In the genomic region with DNA sequence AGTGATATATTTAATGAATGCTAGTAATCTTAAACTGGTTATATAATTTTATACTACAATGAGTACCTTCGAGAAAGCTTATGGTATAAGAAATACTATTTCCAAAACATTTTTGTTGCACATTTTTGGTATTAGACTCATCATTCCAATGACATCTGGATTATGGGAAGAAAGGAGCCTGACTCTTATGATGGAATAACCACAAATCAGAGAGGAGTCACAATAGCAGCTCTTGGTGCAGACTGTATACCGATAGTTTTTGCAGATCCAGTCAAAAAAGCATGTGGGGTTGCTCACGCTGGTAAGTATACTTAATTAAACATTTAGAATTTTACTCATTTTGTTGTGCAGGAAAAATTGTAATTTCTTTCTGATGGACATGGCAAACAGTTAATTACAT, we compare ENCODE assay signal across 21 cellular contexts. TPM values are rescaled to one million over a fixed set of nuclear protein-coding genes. Genes with fewer than 3 reads are reported as not detected.
A peak's percentile ranks its signal among the peaks of the same experiment; 100 is the strongest.
DNase-seq lines count a peak whose midpoint lies in the region; ATAC-seq, FAIRE-seq and TF ChIP-seq lines count a peak whose summit lies in the region.
"Had no signal": no experiment of that assay in that cellular context is flagged by ENCODE, and none has a peak within 500 bp of the region (broad histone marks: within the 10 kb centered on the region; RNA-seq: fewer than 3 reads in every experiment).

No MANE protein-coding gene starts in this region.

- no peak overlapping the region for H3K4me2 ChIP-seq in astrocyte (ENCODE audit: low read length)
- no peak overlapping the region for H3K4me2 ChIP-seq in neuronal stem cell (ENCODE audit: insufficient read depth, low read length, poor library complexity, severe bottlenecking)
- H3K4me2 ChIP-seq: A549 had no signal

- H2AFZ ChIP-seq in astrocyte (ENCODE audit: low read depth, low read length) (no peak overlapping the region), neuronal stem cell (ENCODE audit: low read length) (no peak overlapping the region)

- no peak for ATAC-seq in GM19035 (IDR thresholded peaks at IDR 0.05; ENCODE audit: unreplicated experiment)
- ATAC-seq: A549 had no signal

- H3K18ac ChIP-seq in neuronal stem cell (ENCODE audit: low read length): no peak overlapping the region

- no peaks in the 10 kb centered on the region for H3K79me1 ChIP-seq in neuronal stem cell (ENCODE audit: low read depth, low read length)

- peak; percentile 31 for DNase-seq in EH (ENCODE audit: low read depth)
- DNase-seq in astrocyte (ENCODE audit: low read depth): peak; percentile 27
- peak; percentile 75 for DNase-seq in fibroblast of peridontal ligament (ENCODE audit: extremely low read depth)
- DNase-seq in Kasumi-1 (lab: John Stamatoyannopoulos, UW): no peak
- no peak for DNase-seq in neuronal stem cell (ENCODE audit: low spot score)
- no peak for DNase-seq in superior temporal gyrus (ENCODE audit: extremely low spot score)
- DNase-seq: BE2C; C1 segment of cervical spinal cord; CD4-positive, CD25-positive, alpha-beta regulatory T cell; CD8-positive, alpha-beta memory T cell; COR-L47; DMS 273 treated with DMSO at 0.1 percent for 48 hours; DMS53; DND-41; GOT3; KBM-7 had no signal

- H3K27me3 ChIP-seq in astrocyte (ENCODE audit: insufficient read depth, low read length) (no peaks in the 10 kb centered on the region), neuronal stem cell (ENCODE audit: control insufficient read depth in 3 of 3, insufficient read depth in 3 of 3, low read depth in 1 of 3, low read length in 3 of 3) (peaks cover 3 to 19% (median 12%) of the 10 kb centered on the region in 3 experiments)

- peaks cover 11% of the 10 kb centered on the region for H3K4me1 Mint-ChIP-seq in astrocyte (ENCODE audit: low read depth, unreplicated experiment)

- no peaks in the 10 kb centered on the region for H4K20me1 ChIP-seq in astrocyte (ENCODE audit: insufficient read depth, low read length)

- H2BK5ac ChIP-seq in neuronal stem cell (ENCODE audit: low read length): no peak overlapping the region

- H3K27ac Mint-ChIP-seq in astrocyte (ENCODE audit: unreplicated experiment): no peak overlapping the region
- H3K27ac Mint-ChIP-seq: CD4-positive, CD25-positive, alpha-beta regulatory T cell; CD8-positive, alpha-beta memory T cell; IgD-negative memory B cell had no signal

- no peak overlapping the region for H3K4ac ChIP-seq in neuronal stem cell (ENCODE audit: low read length)

- H3K36me3 ChIP-seq in astrocyte (ENCODE audit: insufficient read depth, low read length) (no peaks in the 10 kb centered on the region), neuronal stem cell (replicated peaks in 1 of 2; ENCODE audit: control insufficient read depth in 2 of 2, insufficient read depth in 2 of 2, low read length in 2 of 2) (no peaks in the 10 kb centered on the region)
- H3K36me3 ChIP-seq: BE2C had no signal

- peaks cover 2% of the 10 kb centered on the region for H3K36me3 Mint-ChIP-seq in astrocyte (ENCODE audit: low read depth, unreplicated experiment)
- H3K36me3 Mint-ChIP-seq: CD4-positive, CD25-positive, alpha-beta regulatory T cell; IgD-negative memory B cell had no signal

- no peak overlapping the region for H2BK15ac ChIP-seq in neuronal stem cell (ENCODE audit: low read length)

- no peak overlapping the region for H3K14ac ChIP-seq in neuronal stem cell (ENCODE audit: low read length)

- no peaks in the 10 kb centered on the region for H3K27me3 Mint-ChIP-seq in astrocyte (ENCODE audit: low read depth, unreplicated experiment)
- H3K27me3 Mint-ChIP-seq: CD4-positive, CD25-positive, alpha-beta regulatory T cell; IgD-negative memory B cell had no signal

- H2BK120ac ChIP-seq in neuronal stem cell (ENCODE audit: low read depth, low read length): no peak overlapping the region

- no peak for FAIRE-seq in astrocyte (lab: Jason Lieb, UNC)
- FAIRE-seq: A549, GM12891, HTR-8/SVneo had no signal

- H3K23ac ChIP-seq in neuronal stem cell (ENCODE audit: low read depth, low read length, poor library complexity): no peak overlapping the region

- H3K9me3 ChIP-seq in astrocyte (ENCODE audit: insufficient read depth, low read depth, low read length): no peaks in the 10 kb centered on the region
- no peaks in the 10 kb centered on the region for H3K9me3 ChIP-seq in neuronal stem cell (replicated peaks in 1 of 2; ENCODE audit: control insufficient read depth in 2 of 2, insufficient read depth in 1 of 2, low read depth in 1 of 2, low read length in 2 of 2)
- H3K9me3 ChIP-seq: A549, BE2C had no signal

- no peak overlapping the region for H3K9ac ChIP-seq in astrocyte (ENCODE audit: low read length)
- H3K9ac ChIP-seq in neuronal stem cell (ENCODE audit: low read depth, low read length, poor library complexity): no peak overlapping the region

- no peaks in the 10 kb centered on the region for H3K9me3 Mint-ChIP-seq in astrocyte (ENCODE audit: unreplicated experiment)
- H3K9me3 Mint-ChIP-seq: CD4-positive, CD25-positive, alpha-beta regulatory T cell; CD8-positive, alpha-beta memory T cell; IgD-negative memory B cell had no signal

- H2BK12ac ChIP-seq in neuronal stem cell (ENCODE audit: low read length): no peak overlapping the region

- H3K79me2 ChIP-seq in astrocyte (ENCODE audit: insufficient read depth, low read length): no peaks in the 10 kb centered on the region

- TF ChIP-seq CTCF in astrocyte (IDR thresholded peaks at IDR 0.05; ENCODE audit: insufficient read depth, low read depth, low read length): no peak

- H2AK5ac ChIP-seq in neuronal stem cell (ENCODE audit: low read depth, low read length): no peak overlapping the region

- H3K4me3 ChIP-seq in astrocyte (ENCODE audit: insufficient read depth, low read depth, low read length): no peak overlapping the region
- no peak overlapping the region for H3K4me3 ChIP-seq in neuronal stem cell (ENCODE audit: low read length in 2 of 2)
- H3K4me3 ChIP-seq: A549 had no signal

- no peak overlapping the region for H4K91ac ChIP-seq in neuronal stem cell (ENCODE audit: low read depth, low read length, poor library complexity)

- WGBS in neuronal stem cell (ENCODE audit: extremely low coverage in 2 of 2, insufficient read length in 2 of 2, insufficient replicate concordance in 1 of 2), 2 donors: no CpG with 5 or more reads among the region's 3 CpGs

- H3K27ac ChIP-seq in astrocyte (ENCODE audit: low read depth, low read length) (no peak overlapping the region), neuronal stem cell (replicated peaks; ENCODE audit: low read length) (no peak overlapping the region)
- H3K27ac ChIP-seq: A549 had no signal

- H3K4me3 Mint-ChIP-seq in astrocyte (ENCODE audit: unreplicated experiment): no peak overlapping the region
- H3K4me3 Mint-ChIP-seq: CD8-positive, alpha-beta memory T cell; IgD-negative memory B cell had no signal

- H4K8ac ChIP-seq in neuronal stem cell (ENCODE audit: low read depth, low read length): no peak overlapping the region

- H3K4me1 ChIP-seq in astrocyte (ENCODE audit: insufficient read depth, low read length) (peaks cover 7% of the 10 kb centered on the region), neuronal stem cell (ENCODE audit: control insufficient read depth in 2 of 2, insufficient read depth in 1 of 2, low read depth in 1 of 2, low read length in 2 of 2) (peaks cover 0 to under 1% of the 10 kb centered on the region in 2 donors)
- H3K4me1 ChIP-seq: A549, BE2C had no signal

RNA-seq across cellular contexts. Expression of a gene that starts 3.9 kb away (rescaled TPM):
- total RNA-seq in astrocyte: 7.3 and 9.2 TPM in 2 replicates
- polyA plus RNA-seq in neuronal stem cell (2013, experiment 1 of 2): 0.20 TPM
- 0.18 TPM for polyA plus RNA-seq in neuronal stem cell (2013, experiment 2 of 2)

RNA-seq across cellular contexts. Expression of a gene that starts 4.1 kb away (rescaled TPM):
- total RNA-seq in astrocyte: 5.1 and 6.7 TPM in 2 replicates
- polyA plus RNA-seq in neuronal stem cell (2013, experiment 1 of 2): 10.3 TPM
- 11.6 TPM for polyA plus RNA-seq in neuronal stem cell (2013, experiment 2 of 2)

Comparison
In these comparisons a context has a peak if more than half of its experiments do, and no peak if none do; other contexts are left out.
1. DNase-seq: peak in EH (single experiment), astrocyte (single experiment) and fibroblast of peridontal ligament (single experiment); none in Kasumi-1 (0 of 2), neuronal stem cell (single experiment) and superior temporal gyrus (single experiment).